Comparison of ENCODE assay signal across 8 cellular contexts in genomic region chr21:39016740-39017315, GRCh38.
DNase-seq lines count a peak whose midpoint lies in the region; ATAC-seq, FAIRE-seq and TF ChIP-seq lines count a peak whose summit lies in the region.

No MANE protein-coding gene starts in this region.

- POLR2A ChIA-PET in A673 (lab: Charles Lee; ENCODE audit: low non-redundant PET): no interaction called here

- no peaks in the 10 kb centered on the region for H3K9me3 ChIP-seq in A673 (ENCODE audit: low read depth, low read length, poor library complexity, severe bottlenecking)

- no peak overlapping the region for H3K27ac ChIP-seq in A673 (ENCODE audit: low read depth, low read length, poor library complexity, severe bottlenecking)

- no peak overlapping the region for H3K4me3 ChIP-seq in A673 (ENCODE audit: low read depth, low read length, poor library complexity, severe bottlenecking)
- no peak overlapping the region for H3K4me3 ChIP-seq in lower leg skin (ENCODE audit: low read depth, poor library complexity, severe bottlenecking)

- H3K27me3 ChIP-seq in A673 (replicated peaks; ENCODE audit: insufficient read depth, low read depth, low read length, poor library complexity): no peaks in the 10 kb centered on the region

- BruUV-seq in A673 (replicated peaks; lab: Mats Ljungman, UMichigan): no TSS peak

- H3K4me1 ChIP-seq in A673 (ENCODE audit: insufficient read depth, low read length, poor library complexity, severe bottlenecking): no peaks in the 10 kb centered on the region

- ATAC-seq in GM21529 (IDR thresholded peaks at IDR 0.05; ENCODE audit: unreplicated experiment): peak; percentile 91

- peak; percentile 41 for DNase-seq in GM12892 (ENCODE audit: insufficient read length)
- peak; percentile 71 for DNase-seq in KG1 (lab: John Stamatoyannopoulos, UW)
- peak; percentile 25 for DNase-seq in fibroblast of peridontal ligament (ENCODE audit: extremely low read depth)
- DNase-seq in NCI-H2171 (lab: John Stamatoyannopoulos, UW): no peak
- no peak for DNase-seq in NCI-H1105 (lab: John Stamatoyannopoulos, UW)
- no peak for DNase-seq in A673 (ENCODE audit: low spot score)
- DNase-seq in lower leg skin (ENCODE audit: low spot score in 2 of 2): no peak

- no peak for FAIRE-seq in GM12892 (lab: Jason Lieb, UNC)

- 80 to 87% methylated on average over 4 of the region's 4 CpGs for WGBS in lower leg skin, 2 donors

- intact Hi-C loops in A673 (cut with micrococcal nuclease; ENCODE audit: unreplicated experiment) (no loop called here), lower leg skin (cut with DNase I; ENCODE audit: low total_unique reads) (no loop called here)

- no peaks in the 10 kb centered on the region for H3K36me3 ChIP-seq in A673 (ENCODE audit: insufficient read depth, low read length, poor library complexity, severe bottlenecking)

- TF ChIP-seq CTCF in A673 (conservative IDR thresholded peaks at IDR 0.05; ENCODE audit: low read depth, low read length) (no peak), lower leg skin (IDR thresholded peaks at IDR 0.05) (no peak)

- CTCF ChIA-PET in A673 (lab: Charles Lee): no interaction called here

- TF ChIP-seq POLR2A in GM12892 (IDR thresholded peaks at IDR 0.05; ENCODE audit: low read depth, low read length) (no peak), lower leg skin (IDR thresholded peaks at IDR 0.05) (no peak)

Comparison
In these comparisons a context has a peak if more than half of its experiments do, and no peak if none do; other contexts are left out.
1. DNase-seq: peak in GM12892 (single experiment), KG1 (single experiment) and fibroblast of peridontal ligament (single experiment); none in NCI-H2171 (single experiment), NCI-H1105 (single experiment), A673 (single experiment) and lower leg skin (0 of 2).